In the genomic region with DNA sequence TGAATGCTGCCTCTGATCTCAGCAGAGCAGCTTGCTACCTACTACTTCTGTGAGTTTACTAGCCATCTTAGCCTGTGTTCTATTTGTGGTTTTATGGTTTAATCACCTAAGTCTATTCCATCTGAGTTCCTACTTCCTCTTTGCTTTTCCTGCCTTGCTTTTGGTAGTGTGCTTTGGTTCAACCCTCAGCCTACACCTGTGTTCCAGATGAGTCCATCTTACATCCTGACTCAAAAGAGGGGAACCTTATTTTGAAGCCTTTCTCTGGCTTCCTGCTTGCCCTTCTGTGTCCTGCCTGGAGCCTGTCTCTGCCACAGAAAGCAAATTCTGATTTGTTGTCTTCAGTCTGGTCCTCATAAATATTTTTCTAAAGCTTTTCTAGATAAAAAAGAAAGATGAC, we compare ENCODE assay signal across 10 cellular contexts.
DNase-seq lines count a peak whose midpoint lies in the region; ATAC-seq and TF ChIP-seq lines count a peak whose summit lies in the region.
"Had no signal": no experiment of that assay in that cellular context is flagged by ENCODE, and none has a peak within 500 bp of the region (broad histone marks: within the 10 kb centered on the region; RNA-seq: fewer than 3 reads in every experiment).

No MANE protein-coding gene starts in this region.

- no peak overlapping the region for H3K9ac ChIP-seq in BLaER1 treated with 17β-estradiol and CSF1 and Interleukin-3, amounts not matched to agents 10 nM and 100 nM

- no peaks in the 10 kb centered on the region for H3K9me3 ChIP-seq in BLaER1 treated with 17β-estradiol and CSF1 and Interleukin-3, amounts not matched to agents 10 nM and 100 nM (replicated peaks in 1 of 11)
- H3K9me3 ChIP-seq in lower lobe of right lung, result no peaks in the 10 kb centered on the region
- no peaks in the 10 kb centered on the region for H3K9me3 ChIP-seq in gastroesophageal sphincter

- no peaks in the 10 kb centered on the region for H4K20me1 ChIP-seq in BLaER1 treated with 17β-estradiol and CSF1 and Interleukin-3, amounts not matched to agents 10 nM and 100 nM

- peaks cover 5 to 16% (median 7%) of the 10 kb centered on the region in 10 experiments; a peak in 13 of 20 replicates for H3K4me1 ChIP-seq in BLaER1 treated with 17β-estradiol and CSF1 and Interleukin-3, amounts not matched to agents 10 nM and 100 nM
- H3K4me1 ChIP-seq in lower lobe of right lung (no peaks in the 10 kb centered on the region), gastroesophageal sphincter (no peaks in the 10 kb centered on the region)

- peak overlapping the region in 6 of 11 experiments; percentile 2 to 27 (median 12); a peak in 5 of 22 replicates for H3K4me2 ChIP-seq in BLaER1 treated with 17β-estradiol and CSF1 and Interleukin-3, amounts not matched to agents 10 nM and 100 nM

- no peak for DNase-seq in lower lobe of right lung
- no peak for DNase-seq in NCI-H526 (lab: John Stamatoyannopoulos, UW)
- DNase-seq in NCI-H2107 treated with DMSO at 0.1 percent for 48 hours (lab: John Stamatoyannopoulos, UW; ENCODE audit: unreplicated experiment), result no peak
- DNase-seq: 8988T, cortex of kidney had no signal

- no peak overlapping the region; a peak in 1 of 22 replicates for H3K27ac ChIP-seq in BLaER1 treated with 17β-estradiol and CSF1 and Interleukin-3, amounts not matched to agents 10 nM and 100 nM
- H3K27ac ChIP-seq in lower lobe of right lung, result no peak overlapping the region
- no peak overlapping the region for H3K27ac ChIP-seq in gastroesophageal sphincter

- intact Hi-C loops in lower lobe of right lung (cut with DNase I), result no loop called here

- H3K27me3 ChIP-seq in BLaER1 treated with 17β-estradiol and CSF1 and Interleukin-3, amounts not matched to agents 10 nM and 100 nM, result no peaks in the 10 kb centered on the region
- no peaks in the 10 kb centered on the region for H3K27me3 ChIP-seq in lower lobe of right lung (ENCODE audit: low read depth)
- H3K27me3 ChIP-seq in gastroesophageal sphincter, result peaks cover 3% of the 10 kb centered on the region

- no peak for TF ChIP-seq EP300 in gastroesophageal sphincter (IDR thresholded peaks at IDR 0.05)

- no peak overlapping the region for H3K4me3 ChIP-seq in BLaER1 treated with 17β-estradiol and CSF1 and Interleukin-3, amounts not matched to agents 10 nM and 100 nM
- H3K4me3 ChIP-seq in lower lobe of right lung, result no peak overlapping the region
- H3K4me3 ChIP-seq in gastroesophageal sphincter, result no peak overlapping the region

- ATAC-seq in GM19043 (IDR thresholded peaks at IDR 0.05; ENCODE audit: low read depth, unreplicated experiment), result peak; percentile 65
- ATAC-seq in HG02623 (IDR thresholded peaks at IDR 0.05; ENCODE audit: unreplicated experiment), result peak; percentile 53
- peak; percentile 76 for ATAC-seq in HG03354 (IDR thresholded peaks at IDR 0.05; ENCODE audit: poor library complexity, severe bottlenecking, unreplicated experiment)
- no peak for ATAC-seq in lower lobe of right lung
- no peak for ATAC-seq in gastroesophageal sphincter

- TF ChIP-seq CTCF in lower lobe of right lung (IDR thresholded peaks at IDR 0.05) (no peak), gastroesophageal sphincter (IDR thresholded peaks at IDR 0.05) (no peak)

- no peak for TF ChIP-seq POLR2A in gastroesophageal sphincter (IDR thresholded peaks at IDR 0.05)

- no peaks in the 10 kb centered on the region for H3K36me3 ChIP-seq in BLaER1 treated with 17β-estradiol and CSF1 and Interleukin-3, amounts not matched to agents 10 nM and 100 nM
- H3K36me3 ChIP-seq in lower lobe of right lung (no peaks in the 10 kb centered on the region), gastroesophageal sphincter (no peaks in the 10 kb centered on the region)

Comparison
In these comparisons a context has a peak if more than half of its experiments do, and no peak if none do; other contexts are left out.
1. ATAC-seq: peak in GM19043 (single experiment), HG02623 (single experiment) and HG03354 (single experiment); none in lower lobe of right lung (0 of 2) and gastroesophageal sphincter (single experiment).